In genomic region chr4:133287396-133287795, GRCh38 we compare ENCODE assay signal across 22 cellular contexts.
DNase-seq lines count a peak whose midpoint lies in the region; ATAC-seq and TF ChIP-seq lines count a peak whose summit lies in the region.
"Had no signal": no experiment of that assay in that cellular context is flagged by ENCODE, and none has a peak within 500 bp of the region (broad histone marks: within the 10 kb centered on the region; RNA-seq: fewer than 3 reads in every experiment).

No MANE protein-coding gene starts in this region.

- H3K27me3 ChIP-seq in SU-DHL-6 (ENCODE audit: low read length) (no peaks in the 10 kb centered on the region), neural progenitor cell (no peaks in the 10 kb centered on the region)
- H3K27me3 ChIP-seq: BLaER1 had no signal

- ATAC-seq in activated CD4-positive, CD25-positive, alpha-beta regulatory T cell treated with anti-CD3 and anti-CD28 coated beads, Interleukin-2, amount 50 U/mL, for 24 hours = no peak
- ATAC-seq: A549; CD8-positive, alpha-beta T cell; HCT116 had no signal

- peak; percentile 79 for DNase-seq in NCI-H82 (lab: John Stamatoyannopoulos, UW)
- DNase-seq in glutamatergic neuron = no peak
- DNase-seq in neural progenitor cell (ENCODE audit: low spot score) = no peak
- DNase-seq in T-helper 2 cell = no peak
- no peak for DNase-seq in Ammon's horn (ENCODE audit: low spot score)
- no peak for DNase-seq in HEK293T (ENCODE audit: extremely low spot score)
- DNase-seq: 8988T; Caco-2; CD4-positive, CD25-positive, alpha-beta regulatory T cell; CD8-positive, alpha-beta T cell; DMS153; DND-41; GOT3; H7; HFFc6 had no signal

- H3K4me3 ChIP-seq in SU-DHL-6 (ENCODE audit: insufficient read depth, low read length, poor library complexity, severe bottlenecking) (no peak overlapping the region), neural progenitor cell (no peak overlapping the region)
- H3K4me3 ChIP-seq: A549, BLaER1 had no signal

- peaks cover 4% of the 10 kb centered on the region for H3K4me1 Mint-ChIP-seq in glutamatergic neuron (ENCODE audit: low read depth, unreplicated experiment)
- no peaks in the 10 kb centered on the region for H3K4me1 Mint-ChIP-seq in neural progenitor cell
- H3K4me1 Mint-ChIP-seq: B cell; CD4-positive, CD25-positive, alpha-beta regulatory T cell had no signal

- H3K36me3 ChIP-seq in SU-DHL-6 (ENCODE audit: low read length) (no peaks in the 10 kb centered on the region), neural progenitor cell (no peaks in the 10 kb centered on the region)
- H3K36me3 ChIP-seq: BLaER1 had no signal

- H3K4me2 ChIP-seq in SU-DHL-6 (ENCODE audit: low read depth, low read length, poor library complexity, severe bottlenecking) (no peak overlapping the region), neural progenitor cell (no peak overlapping the region)
- H3K4me2 ChIP-seq: A549, BLaER1 had no signal

- no peaks in the 10 kb centered on the region for H3K4me1 ChIP-seq in neural progenitor cell
- H3K4me1 ChIP-seq: A549, BLaER1, Caco-2 had no signal

- CTCF ChIA-PET in HEK293T (lab: Yijun Ruan, JAX) = no interaction called here

- H3K79me2 ChIP-seq in SU-DHL-6 (ENCODE audit: insufficient read depth, low read length) = no peaks in the 10 kb centered on the region
- H3K79me2 ChIP-seq in neural progenitor cell (ENCODE audit: low read depth) = no peaks in the 10 kb centered on the region

- POLR2A ChIA-PET in HEK293T (lab: Yijun Ruan, JAX) = no interaction called here

- H3K9me3 Mint-ChIP-seq in glutamatergic neuron (ENCODE audit: unreplicated experiment) = no peaks in the 10 kb centered on the region
- no peaks in the 10 kb centered on the region for H3K9me3 Mint-ChIP-seq in neural progenitor cell
- H3K9me3 Mint-ChIP-seq: HFFc6 had no signal

- peak overlapping the region; percentile 54 for H2AFZ ChIP-seq in SU-DHL-6 (ENCODE audit: low read depth, low read length, severe bottlenecking)
- peak overlapping the region; percentile 44 for H2AFZ ChIP-seq in neural progenitor cell (replicated peaks)

- no peaks in the 10 kb centered on the region for H4K20me1 ChIP-seq in SU-DHL-6 (ENCODE audit: low read depth, low read length)
- no peaks in the 10 kb centered on the region for H4K20me1 ChIP-seq in neural progenitor cell (ENCODE audit: low read depth)
- H4K20me1 ChIP-seq: BLaER1 had no signal

- H3F3A ChIP-seq in SU-DHL-6 (ENCODE audit: insufficient read depth) (no peaks in the 10 kb centered on the region), neural progenitor cell (ENCODE audit: low read depth) (no peaks in the 10 kb centered on the region)

- H3K27ac Mint-ChIP-seq in glutamatergic neuron (ENCODE audit: unreplicated experiment) (peak overlapping the region; percentile 57), neural progenitor cell (no peak overlapping the region)
- H3K27ac Mint-ChIP-seq: B cell; CD4-positive, CD25-positive, alpha-beta regulatory T cell; CD8-positive, alpha-beta T cell; HFFc6 had no signal

- H3K9me3 ChIP-seq in SU-DHL-6 (ENCODE audit: insufficient read depth, low read length) (no peaks in the 10 kb centered on the region), neural progenitor cell (ENCODE audit: low read depth) (no peaks in the 10 kb centered on the region)
- H3K9me3 ChIP-seq: A549, BLaER1, Caco-2 had no signal

- no peak overlapping the region for H3K27ac ChIP-seq in SU-DHL-6 (ENCODE audit: low read depth, low read length)
- H3K27ac ChIP-seq in neural progenitor cell = no peak overlapping the region
- H3K27ac ChIP-seq: A549, BLaER1, C4-2B had no signal

- H3K9ac ChIP-seq in SU-DHL-6 (ENCODE audit: low read length) (no peak overlapping the region), neural progenitor cell (no peak overlapping the region)
- H3K9ac ChIP-seq: BLaER1 had no signal

- no peaks in the 10 kb centered on the region for H3K9me2 ChIP-seq in SU-DHL-6 (replicated peaks; ENCODE audit: insufficient read depth, low read length)

- no peak overlapping the region for H3K4me3 Mint-ChIP-seq in glutamatergic neuron (ENCODE audit: unreplicated experiment)
- H3K4me3 Mint-ChIP-seq in neural progenitor cell = no peak overlapping the region
- H3K4me3 Mint-ChIP-seq: B cell; CD4-positive, CD25-positive, alpha-beta regulatory T cell; CD8-positive, alpha-beta T cell; HFFc6 had no signal

- H3K27me3 Mint-ChIP-seq in glutamatergic neuron (ENCODE audit: unreplicated experiment) (no peaks in the 10 kb centered on the region), neural progenitor cell (ENCODE audit: insufficient read depth, low read depth) (no peaks in the 10 kb centered on the region)
- H3K27me3 Mint-ChIP-seq: B cell; CD4-positive, CD25-positive, alpha-beta regulatory T cell had no signal

- H3K36me3 Mint-ChIP-seq in glutamatergic neuron (ENCODE audit: unreplicated experiment) = no peaks in the 10 kb centered on the region
- H3K36me3 Mint-ChIP-seq in neural progenitor cell = no peaks in the 10 kb centered on the region
- H3K36me3 Mint-ChIP-seq: CD4-positive, CD25-positive, alpha-beta regulatory T cell; CD8-positive, alpha-beta T cell had no signal

- TF ChIP-seq CTCF in SU-DHL-6 (IDR thresholded peaks at IDR 0.05; ENCODE audit: insufficient read depth, low read length, poor library complexity, severe bottlenecking) (no peak), glutamatergic neuron (IDR thresholded peaks at IDR 0.05; ENCODE audit: partially characterized antibody, unreplicated experiment) (no peak), neural progenitor cell (IDR thresholded peaks at IDR 0.05) (no peak)

TF ChIP-seq in HEK293T, 16 proteins besides CTCF, POLR2A, EP300 and RAD21:
- TF ChIP-seq SP1 (IDR thresholded peaks at IDR 0.05) (no peak), CTBP1 (IDR thresholded peaks at IDR 0.05; ENCODE audit: borderline replicate concordance) (no peak), ZNF384 (IDR thresholded peaks at IDR 0.05) (no peak), SUZ12 (IDR thresholded peaks at IDR 0.05) (no peak), HDGF (IDR thresholded peaks at IDR 0.05; ENCODE audit: borderline replicate concordance) (no peak), FOXM1 (IDR thresholded peaks at IDR 0.05; ENCODE audit: borderline replicate concordance) (no peak), ARNT (IDR thresholded peaks at IDR 0.05) (no peak), ELF4 (IDR thresholded peaks at IDR 0.05) (no peak), TARDBP (IDR thresholded peaks at IDR 0.05) (no peak), BHLHE40 (IDR thresholded peaks at IDR 0.05; ENCODE audit: borderline replicate concordance) (no peak), NFRKB (IDR thresholded peaks at IDR 0.05) (no peak), L3MBTL2 (conservative IDR thresholded peaks at IDR 0.05) (no peak), LEF1 (IDR thresholded peaks at IDR 0.05; ENCODE audit: borderline replicate concordance) (no peak), FOXK2 (IDR thresholded peaks at IDR 0.05) (no peak), PKNOX1 (IDR thresholded peaks at IDR 0.05) (no peak), FOXA1 (IDR thresholded peaks at IDR 0.05) (no peak)
